ENCODE assay signal across 24 cellular contexts in genomic region chr14:91827746-91828145, GRCh38. TPM values are rescaled to one million over a fixed set of nuclear protein-coding genes. Genes with fewer than 3 reads are reported as not detected.
DNase-seq lines count a peak whose midpoint lies in the region; ATAC-seq, FAIRE-seq and TF ChIP-seq lines count a peak whose summit lies in the region.
"Had no signal": no experiment of that assay in that cellular context is flagged by ENCODE, and none has a peak within 500 bp of the region (broad histone marks: within the 10 kb centered on the region; RNA-seq: fewer than 3 reads in every experiment).

No MANE protein-coding gene starts in this region.

- 86% methylated on average over 1 of the region's 1 CpG for WGBS in K562 (ENCODE audit: insufficient coverage, low coverage, missing lambda C conversion rate)

- peaks cover 78% of the 10 kb centered on the region for H3K4me1 Mint-ChIP-seq in CD4-positive, alpha-beta T cell (ENCODE audit: low read depth)
- peaks cover 64% of the 10 kb centered on the region for H3K4me1 Mint-ChIP-seq in Calu3 (ENCODE audit: low read depth, unreplicated experiment)
- peaks cover 32 to 90% (median 74%) of the 10 kb centered on the region in 7 donors for H3K4me1 Mint-ChIP-seq in naive thymus-derived CD4-positive, alpha-beta T cell

- no peaks in the 10 kb centered on the region for H3K9me3 ChIP-seq in CD4-positive, alpha-beta T cell (ENCODE audit: control insufficient read depth, low read length)
- H3K9me3 ChIP-seq in K562 (replicated peaks; ENCODE audit: control insufficient read depth, insufficient read depth, low read depth, low read length): no peaks in the 10 kb centered on the region
- H3K9me3 ChIP-seq in naive thymus-derived CD4-positive, alpha-beta T cell (ENCODE audit: control insufficient read depth in 2 of 3, low read length in 3 of 3): no peaks in the 10 kb centered on the region
- H3K9me3 ChIP-seq: BE2C, Caco-2 had no signal

- H3K9me1 ChIP-seq in K562 (ENCODE audit: control insufficient read depth, insufficient read depth, low read length): no peaks in the 10 kb centered on the region

- intact Hi-C loops in CD4-positive, alpha-beta T cell (cut with DNase I, micrococcal nuclease): no loop called here
- intact Hi-C loops in Calu3 (cut with micrococcal nuclease; ENCODE audit: unreplicated experiment) (loop anchor here (2.0 to 10.0 kb wide), 2 partner anchors 73 to 187 kb away; no protein-coding TSS in a partner anchor), K562 (cut with micrococcal nuclease) (no loop called here)
- intact Hi-C loops in naive thymus-derived CD4-positive, alpha-beta T cell (cut with micrococcal nuclease): loop anchor here in 1 of 2 donors (1.0 kb wide), 1 partner anchor 9 kb away; no protein-coding TSS in a partner anchor

- TF ChIP-seq CTCF in CD4-positive, alpha-beta T cell (IDR thresholded peaks at IDR 0.05): no peak
- TF ChIP-seq CTCF in Calu3 (IDR thresholded peaks at IDR 0.05; ENCODE audit: unreplicated experiment) (no peak), K562 (IDR thresholded peaks at IDR 0.05 in 2 of 3, conservative IDR thresholded peaks at IDR 0.05 in 1 of 3; ENCODE audit: insufficient read depth in 2 of 3, low read depth in 1 of 3, low read length in 3 of 3) (no peak)

- H2AFZ ChIP-seq in K562 (ENCODE audit: low read depth, low read length): no peak overlapping the region
- H2AFZ ChIP-seq: GM23338 had no signal

- ATAC-seq in CD4-positive, alpha-beta T cell (ENCODE audit: poor library complexity): no peak
- no peak for ATAC-seq in K562
- ATAC-seq in naive thymus-derived CD4-positive, alpha-beta T cell: no peak
- ATAC-seq in HG02981 (IDR thresholded peaks at IDR 0.05; ENCODE audit: unreplicated experiment): no peak
- ATAC-seq: GM23338 had no signal

- H3K36me3 ChIP-seq in K562 (ENCODE audit: control insufficient read depth, insufficient read depth, low read length): no peaks in the 10 kb centered on the region
- H3K36me3 ChIP-seq in naive thymus-derived CD4-positive, alpha-beta T cell (ENCODE audit: control insufficient read depth in 2 of 3, insufficient read depth in 3 of 3, low read length in 3 of 3): no peaks in the 10 kb centered on the region
- H3K36me3 ChIP-seq: BE2C had no signal

- in situ Hi-C loops in K562 (cut with MboI): no loop called here

- TF ChIP-seq RAD21 in K562 (CRISPR knock-in tag; conservative IDR thresholded peaks at IDR 0.05 in 1 of 2, IDR thresholded peaks at IDR 0.05 in 1 of 2): no peak

- no peak for TF ChIP-seq POLR2A in K562 (conservative IDR thresholded peaks at IDR 0.05)

- no peaks in the 10 kb centered on the region for H3K9me3 Mint-ChIP-seq in CD4-positive, alpha-beta T cell
- H3K9me3 Mint-ChIP-seq in Calu3 (ENCODE audit: low read depth, unreplicated experiment): peaks cover 5% of the 10 kb centered on the region
- H3K9me3 Mint-ChIP-seq in naive thymus-derived CD4-positive, alpha-beta T cell: peaks cover 0 to 12% (median 2%) of the 10 kb centered on the region in 11 donors
- H3K9me3 Mint-ChIP-seq: HFFc6 had no signal

- H3K27ac Mint-ChIP-seq in CD4-positive, alpha-beta T cell: peak overlapping the region; percentile 62
- H3K27ac Mint-ChIP-seq in Calu3 (ENCODE audit: unreplicated experiment): peak overlapping the region; percentile 3
- H3K27ac Mint-ChIP-seq in naive thymus-derived CD4-positive, alpha-beta T cell: peak overlapping the region in 5 of 9 donors; percentile 5 to 75 (median 52)
- H3K27ac Mint-ChIP-seq: GM23338, HFFc6, IgD-negative memory B cell had no signal

- no peak overlapping the region for H3K9ac ChIP-seq in K562 (ENCODE audit: insufficient read depth in 1 of 2, low read depth in 2 of 2, low read length in 2 of 2)

- CTCF ChIA-PET in CD4-positive, alpha-beta T cell (lab: Charles Lee): interaction anchor here (1.3 kb wide), 1 partner anchor 22 kb away, joined by 3 read pairs; no protein-coding TSS in a partner anchor
- CTCF ChIA-PET in Calu3 (lab: Charles Lee): no interaction called here
- CTCF ChIA-PET in K562 (lab: Yijun Ruan, JAX; ENCODE audit: low intra/inter-chr PET ratio): no interaction called here
- CTCF ChIA-PET in naive thymus-derived CD4-positive, alpha-beta T cell (lab: Charles Lee): no interaction called here

- FAIRE-seq in K562 (lab: Jason Lieb, UNC): no peak
- FAIRE-seq: A204.1, GM12892, GM18507, H54, HTR-8/SVneo had no signal

- H3K4me2 ChIP-seq in K562 (ENCODE audit: insufficient read depth, low read length): no peak overlapping the region
- H3K4me2 ChIP-seq: GM23338 had no signal

- POLR2A ChIA-PET in CD4-positive, alpha-beta T cell (lab: Charles Lee): interaction anchor here (1.4 to 1.6 kb wide), 2 partner anchors 42 to 45 kb away, joined by 4 to 6 read pairs; no protein-coding TSS in a partner anchor
- POLR2A ChIA-PET in K562 (lab: Yijun Ruan, JAX): no interaction called here
- POLR2A ChIA-PET in naive thymus-derived CD4-positive, alpha-beta T cell (lab: Charles Lee): interaction anchor here (0.6 to 2.4 kb wide), 4 partner anchors 9 to 72 kb away, joined by 3 to 10 read pairs (median 3); no protein-coding TSS in a partner anchor

- H3K27me3 Mint-ChIP-seq in CD4-positive, alpha-beta T cell: no peaks in the 10 kb centered on the region
- no peaks in the 10 kb centered on the region for H3K27me3 Mint-ChIP-seq in Calu3 (ENCODE audit: unreplicated experiment)
- H3K27me3 Mint-ChIP-seq in naive thymus-derived CD4-positive, alpha-beta T cell: no peaks in the 10 kb centered on the region
- H3K27me3 Mint-ChIP-seq: CD4-positive, CD25-positive, alpha-beta regulatory T cell had no signal

- no peak overlapping the region for H3K4me3 ChIP-seq in K562
- H3K4me3 ChIP-seq in naive thymus-derived CD4-positive, alpha-beta T cell (ENCODE audit: low read length): no peak overlapping the region
- H3K4me3 ChIP-seq: GM23338 had no signal

- peaks cover 64% of the 10 kb centered on the region for H3K36me3 Mint-ChIP-seq in CD4-positive, alpha-beta T cell (ENCODE audit: low read depth)
- H3K36me3 Mint-ChIP-seq in Calu3 (ENCODE audit: insufficient read depth, unreplicated experiment): peaks cover 22% of the 10 kb centered on the region
- H3K36me3 Mint-ChIP-seq in naive thymus-derived CD4-positive, alpha-beta T cell: peaks cover 11 to 68% (median 54%) of the 10 kb centered on the region in 5 donors

- no peaks in the 10 kb centered on the region; the same call in 2 of the 3 replicates for H3K79me2 ChIP-seq in K562 (ENCODE audit: control insufficient read depth, insufficient read depth, low read length)

- H3K27ac ChIP-seq in CD4-positive, alpha-beta T cell (ENCODE audit: low read depth, low read length): no peak overlapping the region
- no peak overlapping the region for H3K27ac ChIP-seq in K562 (ENCODE audit: extremely low read depth, low read depth, low read length)
- H3K27ac ChIP-seq in naive thymus-derived CD4-positive, alpha-beta T cell (ENCODE audit: low read depth, low read length): no peak overlapping the region

- no peaks in the 10 kb centered on the region; a peak in 1 of 5 replicates for H3K4me1 ChIP-seq in K562 (replicated peaks in 1 of 2; ENCODE audit: control insufficient read depth in 2 of 2, insufficient read depth in 2 of 2, low read length in 2 of 2)
- H3K4me1 ChIP-seq in naive thymus-derived CD4-positive, alpha-beta T cell (ENCODE audit: control insufficient read depth in 2 of 2, insufficient read depth in 2 of 2, low read length in 2 of 2): peaks cover 20 to 27% of the 10 kb centered on the region in 2 donors
- H3K4me1 ChIP-seq: BE2C had no signal

- BruUV-seq in Calu3 (replicated peaks; lab: Mats Ljungman, UMichigan) (no TSS peak), K562 (replicated peaks; lab: Mats Ljungman, UMichigan) (no TSS peak)

- no peak for DNase-seq in CD4-positive, alpha-beta T cell
- DNase-seq in Calu3: no peak
- no peak for DNase-seq in K562 (ENCODE audit: extremely low read depth in 1 of 4, low spot score in 3 of 4)
- no peak for DNase-seq in naive thymus-derived CD4-positive, alpha-beta T cell
- no peak for DNase-seq in NCI-H524 treated with DMSO at 0.1 percent for 48 hours (lab: John Stamatoyannopoulos, UW)
- DNase-seq in T-helper 2 cell: no peak
- DNase-seq: ACHN; BE2C; C1 segment of cervical spinal cord; Caco-2; CD4-positive, CD25-positive, alpha-beta regulatory T cell; DMS153; DMS79; GDM1; HCEC 1CT; HFFc6 had no signal

- no peak overlapping the region for H3K4me3 Mint-ChIP-seq in CD4-positive, alpha-beta T cell
- H3K4me3 Mint-ChIP-seq in Calu3 (ENCODE audit: low read depth, unreplicated experiment): no peak overlapping the region
- peak overlapping the region in 3 of 10 donors; percentile 1 to 21 (median 18) for H3K4me3 Mint-ChIP-seq in naive thymus-derived CD4-positive, alpha-beta T cell
- H3K4me3 Mint-ChIP-seq: CD4-positive, CD25-positive, alpha-beta regulatory T cell; GM23338; HFFc6; IgD-negative memory B cell had no signal

- no peak for TF ChIP-seq EP300 in K562 (IDR thresholded peaks at IDR 0.05; ENCODE audit: low read length)

- no peaks in the 10 kb centered on the region for H4K20me1 ChIP-seq in K562 (replicated peaks; ENCODE audit: control insufficient read depth, insufficient read depth, low read length)

- no peaks in the 10 kb centered on the region for H3K27me3 ChIP-seq in CD4-positive, alpha-beta T cell (ENCODE audit: control insufficient read depth, insufficient read depth, low read length)
- no peaks in the 10 kb centered on the region for H3K27me3 ChIP-seq in K562 (ENCODE audit: control insufficient read depth in 2 of 2, insufficient read depth in 2 of 2, low read length in 2 of 2)
- no peaks in the 10 kb centered on the region for H3K27me3 ChIP-seq in naive thymus-derived CD4-positive, alpha-beta T cell (ENCODE audit: control insufficient read depth in 2 of 2, insufficient read depth in 2 of 2, low read length in 2 of 2)

RNA-seq across cellular contexts. Expression of gene TC2N, which starts 39.6 kb away (rescaled TPM):
- 100 to 1,000 TPM; 129 to 138 TPM for total RNA-seq in CD4-positive, alpha-beta T cell
- total RNA-seq in Calu3 (2022): 82.7 and 86.6 TPM in 2 replicates
- total RNA-seq in K562 (2011; cell fraction: chromatin; rRNA removed; ENCODE audit: low replicate concordance): 2.4 and 7.4 TPM in 2 replicates
- total RNA-seq in K562 (2011; cell fraction: nucleolus; rRNA removed): 1.1 and 1.2 TPM in 2 replicates
- 2.0 and 2.5 TPM in 2 replicates for total RNA-seq in K562 (2011; cell fraction: nucleoplasm; rRNA removed)
- 4.9 and 5.3 TPM in 2 replicates for total RNA-seq in K562 (2014; rRNA removed)
- 10.1 and 11.5 TPM in 2 replicates for total RNA-seq in K562 (2014; rRNA removed; fragmentation: Illumina TruSeq; extraction: Trizol)
- 11.4 and 12.5 TPM in 2 replicates for total RNA-seq in K562 (2015; rRNA removed; fragmentation: Illumina TruSeq; extraction: Trizol)
- total RNA-seq in K562 (2021): 8.4 and 9.5 TPM in 2 replicates
- polyA plus RNA-seq in K562 (2011; rRNA removed): 3.0 and 4.0 TPM in 2 replicates
- polyA plus RNA-seq in K562 (2011; cell fraction: cytosol; rRNA removed): 0.51 and 1.6 TPM in 2 replicates
- polyA plus RNA-seq in K562 (2011; cell fraction: nucleus; rRNA removed): 1.4 and 3.1 TPM in 2 replicates
- 7.8 and 8.5 TPM in 2 replicates for polyA plus RNA-seq in K562 (2012)
- 8.0 and 10.4 TPM in 2 replicates for polyA plus RNA-seq in K562 (2014; fragmentation: Illumina TruSeq; extraction: Trizol)
- 1 to 10 TPM; 2.0 to 2.8 TPM for polyA plus RNA-seq in K562 (2014; fragmentation: Nextera tagmentation; extraction: Ambion mirVana)
- polyA plus RNA-seq in K562 (2014; rRNA removed): 5.2 and 7.3 TPM in 2 replicates
- polyA minus RNA-seq in K562 (2011; rRNA and poly(A)+ RNA removed): 2.9 and 6.6 TPM in 2 replicates
- polyA minus RNA-seq in K562 (2011; cell fraction: cytosol; rRNA and poly(A)+ RNA removed): 1.1 and 2.5 TPM in 2 replicates
- 1.2 and 3.8 TPM in 2 replicates for polyA minus RNA-seq in K562 (2011; cell fraction: nucleus; rRNA and poly(A)+ RNA removed)
- 100 to 1,000 TPM; 158 to 301 (median 246) TPM for total RNA-seq in naive thymus-derived CD4-positive, alpha-beta T cell
- 100 to 1,000 TPM; 167 to 193 TPM for polyA plus RNA-seq in naive thymus-derived CD4-positive, alpha-beta T cell

Comparison
In these comparisons a context has a peak if more than half of its experiments do, and no peak if none do; other contexts are left out.
1. H3K27ac Mint-ChIP-seq: peak in every context shown above with its lines; median percentile 62 in CD4-positive, alpha-beta T cell; 52 in naive thymus-derived CD4-positive, alpha-beta T cell; 3 in Calu3.